ENCODE assay signal across 26 cellular contexts in the genomic region with DNA sequence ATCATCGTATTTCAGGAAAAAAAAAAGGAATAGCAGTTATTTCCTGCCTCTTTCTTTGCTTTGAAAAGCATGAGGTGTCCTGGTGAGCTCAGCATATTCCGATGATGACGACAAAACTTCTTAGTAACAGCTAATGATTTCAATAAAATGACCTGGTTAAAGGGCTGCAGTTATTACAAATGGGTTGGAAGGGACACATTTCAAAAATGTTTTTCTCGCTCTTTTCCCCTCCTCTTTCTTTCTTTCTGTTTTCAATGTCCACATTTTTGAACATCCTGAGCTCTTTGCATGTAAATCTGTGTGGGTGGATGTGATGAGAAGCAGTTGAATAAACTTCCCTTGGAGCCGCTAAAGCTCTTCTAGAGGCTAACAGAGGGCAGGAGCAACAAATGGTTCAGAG.
DNase-seq lines count a peak whose midpoint lies in the region; ATAC-seq and TF ChIP-seq lines count a peak whose summit lies in the region.
"Had no signal": no experiment of that assay in that cellular context is flagged by ENCODE, and none has a peak within 500 bp of the region (broad histone marks: within the 10 kb centered on the region; RNA-seq: fewer than 3 reads in every experiment).

No MANE protein-coding gene starts in this region.

- DNase-seq in H9 (no peak), brain pericyte (ENCODE audit: low read depth, low spot score) (peak; percentile 22), foreskin fibroblast (peak; percentile 19 to 67), sciatic nerve (ENCODE audit: low spot score) (no peak), amniotic stem cell (lab: John Stamatoyannopoulos, UW) (no peak), kidney glomerular epithelial cell (lab: John Stamatoyannopoulos, UW) (no peak), right lobe of liver (no peak), Karpas-422 (no peak)
- DNase-seq: activated CD4-positive, alpha-beta T cell treated with anti-CD3 and anti-CD28 coated beads, Interleukin-2, amount 50 U/mL, for 4 hours; activated CD8-positive, alpha-beta memory T cell treated with anti-CD3 and anti-CD28 coated beads, Interleukin-2, amount 50 U/mL, for 4 hours; dorsolateral prefrontal cortex; hypothalamus; KG1; NCI-H1436 treated with DMSO at 0.1 percent for 48 hours; NCI-H526; ovary; T-helper 17 cell; WERI-Rb-1 had no signal

- no peak overlapping the region for H2BK120ac ChIP-seq in H9 (ENCODE audit: low read depth, low read length, poor library complexity, severe bottlenecking)

- no peaks in the 10 kb centered on the region for H3K9me3 ChIP-seq in H9 (ENCODE audit: control insufficient read depth, low read depth, low read length)
- H3K9me3 ChIP-seq in right lobe of liver, result no peaks in the 10 kb centered on the region
- H3K9me3 ChIP-seq in Karpas-422 (ENCODE audit: low read length), result no peaks in the 10 kb centered on the region
- H3K9me3 ChIP-seq: ovary, right atrium auricular region had no signal

- H3K27ac ChIP-seq in H9 (ENCODE audit: insufficient read length, low read depth, low read length), result no peak overlapping the region
- H3K27ac ChIP-seq in right lobe of liver, result no peak overlapping the region
- H3K27ac ChIP-seq in Karpas-422 (ENCODE audit: low read length), result no peak overlapping the region
- H3K27ac ChIP-seq: C4-2B, cardiac muscle cell, dorsolateral prefrontal cortex, epithelial cell of prostate, ovary, right atrium auricular region, RWPE1, SK-N-MC, WERI-Rb-1 had no signal

- no peaks in the 10 kb centered on the region for H3K9me3 Mint-ChIP-seq in H9
- H3K9me3 Mint-ChIP-seq: activated T-helper 17 cell treated with anti-CD3 and anti-CD28 coated beads, Interleukin-2, amount 50 U/mL, for 72 hours had no signal

- no peak overlapping the region for H4K8ac ChIP-seq in H9 (replicated peaks; ENCODE audit: insufficient read length, low read depth, low read length)

- no peaks in the 10 kb centered on the region for H3K9me2 ChIP-seq in Karpas-422 (replicated peaks; ENCODE audit: insufficient read depth, low read length)

- H3K4me2 ChIP-seq in H9 (ENCODE audit: insufficient read depth, insufficient read length, low read length), result no peak overlapping the region
- H3K4me2 ChIP-seq in Karpas-422 (ENCODE audit: low read depth, low read length, poor library complexity, severe bottlenecking), result no peak overlapping the region

- intact Hi-C loops in sciatic nerve (cut with DNase I) (no loop called here), right lobe of liver (cut with DNase I) (no loop called here)

- WGBS in H9 (ENCODE audit: extremely low coverage, insufficient read length, low lambda C conversion rate), result no CpG with 5 or more reads among the region's 5 CpGs
- 41% methylated on average over 5 of the region's 5 CpGs for WGBS in right lobe of liver (ENCODE audit: insufficient coverage, low coverage, low lambda C conversion rate, missing lambda C conversion rate)

- no peaks in the 10 kb centered on the region for H3K36me3 Mint-ChIP-seq in H9 (ENCODE audit: insufficient read depth in 1 of 3, low read depth in 3 of 3)

- no peak for TF ChIP-seq CTCF in H9 (conservative IDR thresholded peaks at IDR 0.05)
- TF ChIP-seq CTCF in foreskin fibroblast (IDR thresholded peaks at IDR 0.05; ENCODE audit: low read depth, low read length), result no peak
- no peak for TF ChIP-seq CTCF in right lobe of liver (IDR thresholded peaks at IDR 0.05)

- no peaks in the 10 kb centered on the region for H3K23me2 ChIP-seq in H9 (ENCODE audit: insufficient read length, low read depth, low read length, poor library complexity, severe bottlenecking)

- H3K4me1 ChIP-seq in H9 (ENCODE audit: insufficient read depth, low read length) (peaks cover 4% of the 10 kb centered on the region; the same call in 1 of the 2 replicates), right lobe of liver (no peaks in the 10 kb centered on the region), Karpas-422 (ENCODE audit: low read length) (no peaks in the 10 kb centered on the region)

- no peak overlapping the region for H3K4me3 ChIP-seq in foreskin fibroblast (ENCODE audit: low read depth in 1 of 2, low read length in 2 of 2)
- no peak overlapping the region for H3K4me3 ChIP-seq in right lobe of liver
- no peak overlapping the region for H3K4me3 ChIP-seq in Karpas-422 (ENCODE audit: low read length)
- H3K4me3 ChIP-seq: cardiac muscle cell, dorsolateral prefrontal cortex, lung, ovary, right atrium auricular region, SK-N-MC had no signal

- H2BK12ac ChIP-seq in H9 (ENCODE audit: insufficient read length, low read depth, low read length), result no peak overlapping the region

- no peaks in the 10 kb centered on the region for H3K27me3 ChIP-seq in H9 (ENCODE audit: insufficient read depth, low read length)
- no peaks in the 10 kb centered on the region for H3K27me3 ChIP-seq in right lobe of liver
- H3K27me3 ChIP-seq in Karpas-422 (ENCODE audit: low read length), result no peaks in the 10 kb centered on the region
- H3K27me3 ChIP-seq: cardiac muscle cell, dorsolateral prefrontal cortex, ovary, right atrium auricular region had no signal

- no peak overlapping the region for H3K56ac ChIP-seq in H9 (ENCODE audit: insufficient read length, low read depth, low read length)

- no peak overlapping the region for H2BK15ac ChIP-seq in H9 (ENCODE audit: low read depth, low read length)

- peak overlapping the region; percentile 18 to 65 (median 64); a peak in 5 of 7 replicates for H3K27ac Mint-ChIP-seq in H9
- H3K27ac Mint-ChIP-seq: activated T-helper 17 cell treated with anti-CD3 and anti-CD28 coated beads, Interleukin-2, amount 50 U/mL, for 72 hours had no signal

- H2AFZ ChIP-seq in H9 (ENCODE audit: low read length) (no peak overlapping the region), Karpas-422 (ENCODE audit: low read length) (no peak overlapping the region)

- no peak overlapping the region for H3T11ph ChIP-seq in H9 (ENCODE audit: low read length)

- H3K27me3 Mint-ChIP-seq in H9 (ENCODE audit: low read depth), result no peaks in the 10 kb centered on the region
- H3K27me3 Mint-ChIP-seq: activated T-helper 17 cell treated with anti-CD3 and anti-CD28 coated beads, Interleukin-2, amount 50 U/mL, for 72 hours; T-helper 17 cell had no signal

- no peak overlapping the region for H3K4ac ChIP-seq in H9 (ENCODE audit: low read depth, low read length)

- H4K20me1 ChIP-seq in H9 (ENCODE audit: control insufficient read depth, insufficient read depth, insufficient read length) (no peaks in the 10 kb centered on the region), Karpas-422 (ENCODE audit: insufficient read depth, low read depth, low read length) (no peaks in the 10 kb centered on the region)

- no peak overlapping the region for H3K9ac ChIP-seq in H9 (ENCODE audit: extremely low read depth, insufficient read length, low read length)
- no peak overlapping the region for H3K9ac ChIP-seq in Karpas-422 (ENCODE audit: low read length)

- H3K36me3 ChIP-seq in right lobe of liver, result no peaks in the 10 kb centered on the region
- no peaks in the 10 kb centered on the region for H3K36me3 ChIP-seq in Karpas-422 (ENCODE audit: insufficient read depth, low read length)
- H3K36me3 ChIP-seq: cardiac muscle cell, ovary, right atrium auricular region, WERI-Rb-1 had no signal

- no peak overlapping the region for H2AK5ac ChIP-seq in H9 (ENCODE audit: insufficient read length, low read length)

- H4K5ac ChIP-seq in H9 (ENCODE audit: insufficient read length, low read depth, low read length), result no peak overlapping the region

- H2BK5ac ChIP-seq in H9 (ENCODE audit: insufficient read length, low read length), result no peak overlapping the region

- no peak overlapping the region for H3K18ac ChIP-seq in H9 (ENCODE audit: insufficient read length, low read depth, low read length)

- no peak overlapping the region for H4K91ac ChIP-seq in H9 (ENCODE audit: insufficient read length, low read depth, low read length)

- no peak overlapping the region for H3K14ac ChIP-seq in H9 (ENCODE audit: insufficient read depth, low read length)

- TF ChIP-seq POLR2A in right lobe of liver (IDR thresholded peaks at IDR 0.05), result no peak

- H3K79me2 ChIP-seq in H9 (ENCODE audit: insufficient read depth, low read length) (no peaks in the 10 kb centered on the region), Karpas-422 (ENCODE audit: low read length) (no peaks in the 10 kb centered on the region)

- no peaks in the 10 kb centered on the region for H3K79me1 ChIP-seq in H9 (ENCODE audit: insufficient read depth, low read depth, low read length, poor library complexity, severe bottlenecking)

- H3K4me3 Mint-ChIP-seq in H9, result no peak overlapping the region; a peak in 1 of 5 replicates
- H3K4me3 Mint-ChIP-seq: activated T-helper 17 cell treated with anti-CD3 and anti-CD28 coated beads, Interleukin-2, amount 50 U/mL, for 72 hours; T-helper 17 cell had no signal

- H2BK20ac ChIP-seq in H9 (ENCODE audit: low read depth, low read length, poor library complexity, severe bottlenecking), result no peak overlapping the region

- H3K4me1 Mint-ChIP-seq in H9, result peaks cover 26 to 30% of the 10 kb centered on the region in 2 experiments

- ATAC-seq in sciatic nerve (peak; percentile 63), right lobe of liver (no peak)
- ATAC-seq: activated T-helper 17 cell treated with anti-CD3 and anti-CD28 coated beads, Interleukin-2, amount 50 U/mL, for 72 hours; T-helper 17 cell had no signal

- H3K23ac ChIP-seq in H9 (ENCODE audit: insufficient read length, low read depth, low read length), result no peak overlapping the region

Comparison
In these comparisons a context has a peak if more than half of its experiments do, and no peak if none do; other contexts are left out.
1. DNase-seq: peak in brain pericyte (single experiment) and foreskin fibroblast (2 of 2); none in H9 (single experiment), sciatic nerve (single experiment), amniotic stem cell (single experiment), kidney glomerular epithelial cell (single experiment), right lobe of liver (0 of 3) and Karpas-422 (single experiment).